Comparison of ENCODE assay signal across 8 cellular contexts in the genomic region with DNA sequence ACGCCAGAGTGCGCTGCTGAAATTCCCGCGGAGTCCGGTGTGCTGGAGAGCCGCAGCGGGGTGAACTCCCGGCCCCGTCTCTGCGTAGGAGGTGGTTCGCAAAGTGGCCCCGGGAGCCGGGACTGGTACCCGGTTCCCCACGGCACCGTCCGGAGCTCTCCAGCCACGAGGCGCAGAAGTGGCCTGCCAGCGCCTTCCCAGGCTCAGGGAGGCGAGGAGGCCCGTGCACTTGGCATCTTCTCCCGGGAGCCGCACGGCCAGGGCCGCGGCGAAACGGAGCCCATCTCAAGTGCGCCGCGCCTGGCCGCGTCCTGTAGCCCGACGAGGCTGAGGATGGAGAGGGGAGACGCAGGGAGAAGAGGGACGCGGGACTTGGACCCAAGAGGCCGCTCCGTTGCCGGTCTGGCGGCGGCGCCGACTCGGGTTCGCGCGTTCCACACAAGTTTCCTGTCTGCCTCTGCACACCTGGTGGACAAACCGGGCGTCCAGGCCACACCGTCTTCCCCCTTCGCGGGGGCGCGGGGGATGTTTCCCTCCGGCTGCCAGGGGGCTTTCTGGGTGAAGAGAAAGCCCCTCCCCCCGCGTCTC. TPM values are rescaled to one million over a fixed set of nuclear protein-coding genes. Genes with fewer than 3 reads are reported as not detected.
A peak's percentile ranks its signal among the peaks of the same experiment; 100 is the strongest.
DNase-seq lines count a peak whose midpoint lies in the region; ATAC-seq, FAIRE-seq and TF ChIP-seq lines count a peak whose summit lies in the region.
"Had no signal": no experiment of that assay in that cellular context is flagged by ENCODE, and none has a peak within 500 bp of the region (broad histone marks: within the 10 kb centered on the region; RNA-seq: fewer than 3 reads in every experiment).

No MANE protein-coding gene starts in this region.

- TF ChIP-seq CTCF in smooth muscle cell (IDR thresholded peaks at IDR 0.05; ENCODE audit: borderline replicate concordance, insufficient read depth, poor library complexity, severe bottlenecking) = no peak

- H3K4me2 ChIP-seq in smooth muscle cell = peak overlapping the region; percentile 76

- H3K9ac ChIP-seq in HUES64 (ENCODE audit: low read depth, low read length) (peak overlapping the region; percentile 34; the same call in 1 of the 2 replicates), iPS-18a (ENCODE audit: low read length) (no peak overlapping the region), smooth muscle cell (ENCODE audit: low read depth) (no peak overlapping the region)

- H3K4me3 ChIP-seq in HUES64 (ENCODE audit: low read length) = peak overlapping the region; percentile 52
- peak overlapping the region; percentile 55 for H3K4me3 ChIP-seq in iPS-18a (ENCODE audit: low read length)
- H3K4me3 ChIP-seq in smooth muscle cell = peak overlapping the region; percentile 26
- H3K4me3 ChIP-seq in small intestine (ENCODE audit: low read depth in 1 of 2, low read length in 2 of 2) = no peak overlapping the region

- H3F3A ChIP-seq in smooth muscle cell (ENCODE audit: low read depth) = no peaks in the 10 kb centered on the region

- FAIRE-seq in small intestine (lab: Jason Lieb, UNC) = no peak

- H3K79me2 ChIP-seq in smooth muscle cell (ENCODE audit: low read depth) = no peaks in the 10 kb centered on the region

- DNase-seq in astrocyte of the hippocampus (ENCODE audit: low read depth, low spot score) (peak; percentile 41), smooth muscle cell (lab: John Stamatoyannopoulos, UW; ENCODE audit: unreplicated experiment) (no peak), small intestine (no peak)
- DNase-seq in central memory CD4-positive, alpha-beta T cell = no peak
- DNase-seq: NCI-H146 had no signal

- no peaks in the 10 kb centered on the region for H3K36me3 ChIP-seq in HUES64 (ENCODE audit: insufficient read depth, low read length)
- no peaks in the 10 kb centered on the region for H3K36me3 ChIP-seq in iPS-18a (ENCODE audit: control insufficient read depth, low read depth, low read length)
- H3K36me3 ChIP-seq in smooth muscle cell (ENCODE audit: low read depth) = no peaks in the 10 kb centered on the region
- no peaks in the 10 kb centered on the region for H3K36me3 ChIP-seq in small intestine (ENCODE audit: control insufficient read depth in 2 of 2, insufficient read depth in 2 of 2, low read length in 2 of 2)

- no peak for ATAC-seq in GM21786 (IDR thresholded peaks at IDR 0.05; ENCODE audit: unreplicated experiment)

- peaks cover 94% of the 10 kb centered on the region for H3K27me3 ChIP-seq in HUES64 (ENCODE audit: insufficient read depth, low read length)
- peaks cover 94% of the 10 kb centered on the region for H3K27me3 ChIP-seq in iPS-18a (ENCODE audit: control insufficient read depth, insufficient read depth, low read length)
- H3K27me3 ChIP-seq in smooth muscle cell (ENCODE audit: low read depth) = peaks cover 98% of the 10 kb centered on the region
- H3K27me3 ChIP-seq in small intestine (ENCODE audit: control insufficient read depth in 2 of 2, insufficient read depth in 2 of 2, low read length in 2 of 2) = peaks cover 43 to 57% of the 10 kb centered on the region in 2 donors

- H2AFZ ChIP-seq in smooth muscle cell (ENCODE audit: low read depth) = no peak overlapping the region

- H3K9me3 ChIP-seq in HUES64 (ENCODE audit: insufficient read depth, low read depth, low read length) (no peaks in the 10 kb centered on the region), iPS-18a (ENCODE audit: control insufficient read depth, low read depth, low read length) (no peaks in the 10 kb centered on the region), smooth muscle cell (replicated peaks; ENCODE audit: low read depth) (no peaks in the 10 kb centered on the region), small intestine (ENCODE audit: control insufficient read depth, low read depth) (no peaks in the 10 kb centered on the region)

- H4K20me1 ChIP-seq in smooth muscle cell (ENCODE audit: low read depth) = no peaks in the 10 kb centered on the region

- under 1% methylated on average over 59 of the region's 60 CpGs for WGBS in HUES64
- WGBS in smooth muscle cell (ENCODE audit: low lambda C conversion rate) = under 1% methylated on average over 58 of the region's 60 CpGs
- 3 to 13% (median 11%) methylated on average over 42 to 60 of the region's 60 CpGs for WGBS in small intestine, 3 donors

- H3K4me1 ChIP-seq in HUES64 (ENCODE audit: insufficient read depth, low read length) (peaks cover 38% of the 10 kb centered on the region), iPS-18a (ENCODE audit: control insufficient read depth, low read depth, low read length) (peaks cover 36% of the 10 kb centered on the region), smooth muscle cell (ENCODE audit: low read depth) (peaks cover 21% of the 10 kb centered on the region), small intestine (ENCODE audit: control insufficient read depth in 2 of 2, insufficient read depth in 1 of 2, low read depth in 1 of 2, low read length in 1 of 2) (no peaks in the 10 kb centered on the region)

- no peak overlapping the region for H3K27ac ChIP-seq in HUES64 (ENCODE audit: low read depth, low read length)
- no peak overlapping the region for H3K27ac ChIP-seq in iPS-18a (ENCODE audit: low read length)
- H3K27ac ChIP-seq in smooth muscle cell (ENCODE audit: low read depth) = no peak overlapping the region
- no peak overlapping the region for H3K27ac ChIP-seq in small intestine (ENCODE audit: low read depth in 1 of 2, low read length in 1 of 2)

RNA-seq across cellular contexts. Expression of gene IRX1, which starts 1.0 kb away (rescaled TPM):
- polyA plus RNA-seq in HUES64 (2013, experiment 1 of 2) = 12.9 TPM
- polyA plus RNA-seq in HUES64 (2013, experiment 2 of 2) = 18.8 TPM
- 0.67 and 0.99 TPM in 2 replicates for total RNA-seq in smooth muscle cell
- polyA plus RNA-seq in smooth muscle cell = 0.30 and 1.2 TPM in 2 replicates
- polyA plus RNA-seq in small intestine = not detected

Comparison
In these comparisons a context has a peak if more than half of its experiments do, and no peak if none do; other contexts are left out.
1. H3K4me3 ChIP-seq: peak in HUES64 (single experiment), iPS-18a (single experiment) and smooth muscle cell (single experiment); none in small intestine (0 of 2).